Comparison of ENCODE assay signal across 1 cellular context in the genomic region with DNA sequence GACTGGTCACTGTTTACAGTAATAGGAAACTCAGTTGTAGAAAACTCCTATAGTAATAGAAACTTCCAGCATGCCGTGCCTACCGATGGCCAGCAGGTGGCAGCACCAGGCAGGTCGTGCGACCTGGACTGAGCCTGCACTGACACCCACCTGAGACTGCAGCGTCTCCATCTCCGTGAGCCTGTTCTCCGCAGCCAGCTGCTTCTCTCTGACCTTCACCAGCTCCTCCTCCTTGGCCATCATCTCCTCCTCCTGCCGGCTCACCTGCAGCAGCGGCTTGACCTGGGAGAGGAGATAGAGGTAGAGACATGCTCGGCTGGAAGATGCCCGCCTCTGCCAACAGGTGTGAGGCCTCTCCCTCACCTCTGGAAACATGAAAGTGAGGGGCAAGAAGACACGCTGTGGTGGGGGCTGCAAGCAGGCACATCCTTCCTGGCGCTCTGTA.
A peak's percentile ranks its signal among the peaks of the same experiment; 100 is the strongest.
TF ChIP-seq lines count a peak whose summit lies in the region.

No MANE protein-coding gene starts in this region.

TF ChIP-seq in GM12878, 131 proteins besides CTCF, POLR2A, EP300 and RAD21 (continued from another document and continues in another):
- TF ChIP-seq, protein P1, sequence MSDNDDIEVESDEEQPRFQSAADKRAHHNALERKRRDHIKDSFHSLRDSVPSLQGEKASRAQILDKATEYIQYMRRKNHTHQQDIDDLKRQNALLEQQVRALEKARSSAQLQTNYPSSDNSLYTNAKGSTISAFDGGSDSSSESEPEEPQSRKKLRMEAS (IDR thresholded peaks at IDR 0.05; ENCODE audit: low read depth, low read length), result no peak
- TF ChIP-seq TBL1XR1 (IDR thresholded peaks at IDR 0.05; ENCODE audit: low read depth, low read length) (no peak), ZNF622 (IDR thresholded peaks at IDR 0.05) (no peak), ESRRA (IDR thresholded peaks at IDR 0.05; ENCODE audit: low read length) (no peak), HDAC6 (IDR thresholded peaks at IDR 0.05; ENCODE audit: unreplicated experiment) (no peak), TARDBP (IDR thresholded peaks at IDR 0.05; ENCODE audit: borderline replicate concordance) (no peak), CBX5 (IDR thresholded peaks at IDR 0.05; ENCODE audit: low read depth) (no peak), NRF1 (conservative IDR thresholded peaks at IDR 0.05; ENCODE audit: low read depth, low read length) (no peak), MTA2 (IDR thresholded peaks at IDR 0.05; ENCODE audit: low read depth) (no peak), SMC3 (IDR thresholded peaks at IDR 0.05; ENCODE audit: borderline replicate concordance, low read length) (peak; percentile 97), SMAD1 (IDR thresholded peaks at IDR 0.05; ENCODE audit: low read depth, partially characterized antibody) (no peak), RB1 (IDR thresholded peaks at IDR 0.05; ENCODE audit: borderline replicate concordance) (no peak; the same call in 1 of the 2 replicates), ZNF207 (IDR thresholded peaks at IDR 0.05; ENCODE audit: borderline replicate concordance) (no peak), BMI1 (IDR thresholded peaks at IDR 0.05; ENCODE audit: borderline replicate concordance) (no peak), ZNF384 (IDR thresholded peaks at IDR 0.05; ENCODE audit: borderline replicate concordance, low read depth, low read length) (no peak), POLR2AphosphoS5 (IDR thresholded peaks at IDR 0.05; ENCODE audit: low read length) (no peak), ASH2L (IDR thresholded peaks at IDR 0.05; ENCODE audit: borderline replicate concordance, low read depth) (no peak), BRCA1 (IDR thresholded peaks at IDR 0.05; ENCODE audit: low read depth, low read length) (no peak), MXI1 (IDR thresholded peaks at IDR 0.05; ENCODE audit: low read depth, low read length) (no peak), ZNF217 (IDR thresholded peaks at IDR 0.05) (no peak), SIX5 (IDR thresholded peaks at IDR 0.05; ENCODE audit: low read depth, low read length, severe bottlenecking) (no peak), FOS (IDR thresholded peaks at IDR 0.05; ENCODE audit: borderline replicate concordance, extremely low read depth, insufficient read length) (no peak), SUPT20H (IDR thresholded peaks at IDR 0.05; ENCODE audit: borderline replicate concordance, control insufficient read depth, low read depth, low read length) (no peak), SPI1 (IDR thresholded peaks at IDR 0.05; ENCODE audit: borderline replicate concordance, insufficient read depth, low read depth, low read length) (no peak), FOXM1 (IDR thresholded peaks at IDR 0.05; ENCODE audit: low read depth, low read length) (peak; percentile 27; the same call in 1 of the 2 replicates), IRF4 (IDR thresholded peaks at IDR 0.05; ENCODE audit: low read depth, low read length) (0 out of 2 replicates have a peak, but pooled peaks have one; percentile 27), ZNF274 (IDR thresholded peaks at IDR 0.05; ENCODE audit: insufficient read depth, insufficient read length) (no peak), SMAD5 (IDR thresholded peaks at IDR 0.05; ENCODE audit: low read depth) (no peak), CBX3 (IDR thresholded peaks at IDR 0.05; ENCODE audit: borderline replicate concordance, low read depth) (no peak), SRF (IDR thresholded peaks at IDR 0.05; ENCODE audit: low read depth in 2 of 2, low read length in 2 of 2) (no peak), TCF3 (IDR thresholded peaks at IDR 0.05; ENCODE audit: borderline replicate concordance, insufficient read depth, low read depth, low read length) (no peak), DPF2 (IDR thresholded peaks at IDR 0.05) (no peak), MEF2A (IDR thresholded peaks at IDR 0.05; ENCODE audit: insufficient read depth, low read depth, low read length) (no peak), WRNIP1 (IDR thresholded peaks at IDR 0.05; ENCODE audit: borderline replicate concordance, low read depth, low read length) (0 out of 2 replicates have a peak, but pooled peaks have one; percentile 88), CHD1 (IDR thresholded peaks at IDR 0.05; ENCODE audit: low read depth, low read length) (no peak), EGR1 (IDR thresholded peaks at IDR 0.05; ENCODE audit: borderline replicate concordance in 1 of 2, low read depth in 2 of 2, low read length in 2 of 2) (no peak), RFX5 (IDR thresholded peaks at IDR 0.05; ENCODE audit: low read depth, low read length) (no peak)
- TF ChIP-seq, protein P2, sequence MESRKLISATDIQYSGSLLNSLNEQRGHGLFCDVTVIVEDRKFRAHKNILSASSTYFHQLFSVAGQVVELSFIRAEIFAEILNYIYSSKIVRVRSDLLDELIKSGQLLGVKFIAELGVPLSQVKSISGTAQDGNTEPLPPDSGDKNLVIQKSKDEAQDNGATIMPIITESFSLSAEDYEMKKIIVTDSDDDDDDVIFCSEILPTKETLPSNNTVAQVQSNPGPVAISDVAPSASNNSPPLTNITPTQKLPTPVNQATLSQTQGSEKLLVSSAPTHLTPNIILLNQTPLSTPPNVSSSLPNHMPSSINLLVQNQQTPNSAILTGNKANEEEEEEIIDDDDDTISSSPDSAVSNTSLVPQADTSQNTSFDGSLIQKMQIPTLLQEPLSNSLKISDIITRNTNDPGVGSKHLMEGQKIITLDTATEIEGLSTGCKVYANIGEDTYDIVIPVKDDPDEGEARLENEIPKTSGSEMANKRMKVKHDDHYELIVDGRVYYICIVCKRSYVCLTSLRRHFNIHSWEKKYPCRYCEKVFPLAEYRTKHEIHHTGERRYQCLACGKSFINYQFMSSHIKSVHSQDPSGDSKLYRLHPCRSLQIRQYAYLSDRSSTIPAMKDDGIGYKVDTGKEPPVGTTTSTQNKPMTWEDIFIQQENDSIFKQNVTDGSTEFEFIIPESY (IDR thresholded peaks at IDR 0.05), result no peak
- TF ChIP-seq, protein P3, sequence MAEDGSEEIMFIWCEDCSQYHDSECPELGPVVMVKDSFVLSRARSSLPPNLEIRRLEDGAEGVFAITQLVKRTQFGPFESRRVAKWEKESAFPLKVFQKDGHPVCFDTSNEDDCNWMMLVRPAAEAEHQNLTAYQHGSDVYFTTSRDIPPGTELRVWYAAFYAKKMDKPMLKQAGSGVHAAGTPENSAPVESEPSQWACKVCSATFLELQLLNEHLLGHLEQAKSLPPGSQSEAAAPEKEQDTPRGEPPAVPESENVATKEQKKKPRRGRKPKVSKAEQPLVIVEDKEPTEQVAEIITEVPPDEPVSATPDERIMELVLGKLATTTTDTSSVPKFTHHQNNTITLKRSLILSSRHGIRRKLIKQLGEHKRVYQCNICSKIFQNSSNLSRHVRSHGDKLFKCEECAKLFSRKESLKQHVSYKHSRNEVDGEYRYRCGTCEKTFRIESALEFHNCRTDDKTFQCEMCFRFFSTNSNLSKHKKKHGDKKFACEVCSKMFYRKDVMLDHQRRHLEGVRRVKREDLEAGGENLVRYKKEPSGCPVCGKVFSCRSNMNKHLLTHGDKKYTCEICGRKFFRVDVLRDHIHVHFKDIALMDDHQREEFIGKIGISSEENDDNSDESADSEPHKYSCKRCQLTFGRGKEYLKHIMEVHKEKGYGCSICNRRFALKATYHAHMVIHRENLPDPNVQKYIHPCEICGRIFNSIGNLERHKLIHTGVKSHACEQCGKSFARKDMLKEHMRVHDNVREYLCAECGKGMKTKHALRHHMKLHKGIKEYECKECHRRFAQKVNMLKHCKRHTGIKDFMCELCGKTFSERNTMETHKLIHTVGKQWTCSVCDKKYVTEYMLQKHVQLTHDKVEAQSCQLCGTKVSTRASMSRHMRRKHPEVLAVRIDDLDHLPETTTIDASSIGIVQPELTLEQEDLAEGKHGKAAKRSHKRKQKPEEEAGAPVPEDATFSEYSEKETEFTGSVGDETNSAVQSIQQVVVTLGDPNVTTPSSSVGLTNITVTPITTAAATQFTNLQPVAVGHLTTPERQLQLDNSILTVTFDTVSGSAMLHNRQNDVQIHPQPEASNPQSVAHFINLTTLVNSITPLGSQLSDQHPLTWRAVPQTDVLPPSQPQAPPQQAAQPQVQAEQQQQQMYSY (CRISPR knock-in tag; IDR thresholded peaks at IDR 0.05), result no peak
- TF ChIP-seq, protein P4, sequence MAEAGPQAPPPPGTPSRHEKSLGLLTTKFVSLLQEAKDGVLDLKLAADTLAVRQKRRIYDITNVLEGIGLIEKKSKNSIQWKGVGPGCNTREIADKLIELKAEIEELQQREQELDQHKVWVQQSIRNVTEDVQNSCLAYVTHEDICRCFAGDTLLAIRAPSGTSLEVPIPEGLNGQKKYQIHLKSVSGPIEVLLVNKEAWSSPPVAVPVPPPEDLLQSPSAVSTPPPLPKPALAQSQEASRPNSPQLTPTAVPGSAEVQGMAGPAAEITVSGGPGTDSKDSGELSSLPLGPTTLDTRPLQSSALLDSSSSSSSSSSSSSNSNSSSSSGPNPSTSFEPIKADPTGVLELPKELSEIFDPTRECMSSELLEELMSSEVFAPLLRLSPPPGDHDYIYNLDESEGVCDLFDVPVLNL (IDR thresholded peaks at IDR 0.05; ENCODE audit: low read depth, low read length), result no peak
- TF ChIP-seq, protein P5, sequence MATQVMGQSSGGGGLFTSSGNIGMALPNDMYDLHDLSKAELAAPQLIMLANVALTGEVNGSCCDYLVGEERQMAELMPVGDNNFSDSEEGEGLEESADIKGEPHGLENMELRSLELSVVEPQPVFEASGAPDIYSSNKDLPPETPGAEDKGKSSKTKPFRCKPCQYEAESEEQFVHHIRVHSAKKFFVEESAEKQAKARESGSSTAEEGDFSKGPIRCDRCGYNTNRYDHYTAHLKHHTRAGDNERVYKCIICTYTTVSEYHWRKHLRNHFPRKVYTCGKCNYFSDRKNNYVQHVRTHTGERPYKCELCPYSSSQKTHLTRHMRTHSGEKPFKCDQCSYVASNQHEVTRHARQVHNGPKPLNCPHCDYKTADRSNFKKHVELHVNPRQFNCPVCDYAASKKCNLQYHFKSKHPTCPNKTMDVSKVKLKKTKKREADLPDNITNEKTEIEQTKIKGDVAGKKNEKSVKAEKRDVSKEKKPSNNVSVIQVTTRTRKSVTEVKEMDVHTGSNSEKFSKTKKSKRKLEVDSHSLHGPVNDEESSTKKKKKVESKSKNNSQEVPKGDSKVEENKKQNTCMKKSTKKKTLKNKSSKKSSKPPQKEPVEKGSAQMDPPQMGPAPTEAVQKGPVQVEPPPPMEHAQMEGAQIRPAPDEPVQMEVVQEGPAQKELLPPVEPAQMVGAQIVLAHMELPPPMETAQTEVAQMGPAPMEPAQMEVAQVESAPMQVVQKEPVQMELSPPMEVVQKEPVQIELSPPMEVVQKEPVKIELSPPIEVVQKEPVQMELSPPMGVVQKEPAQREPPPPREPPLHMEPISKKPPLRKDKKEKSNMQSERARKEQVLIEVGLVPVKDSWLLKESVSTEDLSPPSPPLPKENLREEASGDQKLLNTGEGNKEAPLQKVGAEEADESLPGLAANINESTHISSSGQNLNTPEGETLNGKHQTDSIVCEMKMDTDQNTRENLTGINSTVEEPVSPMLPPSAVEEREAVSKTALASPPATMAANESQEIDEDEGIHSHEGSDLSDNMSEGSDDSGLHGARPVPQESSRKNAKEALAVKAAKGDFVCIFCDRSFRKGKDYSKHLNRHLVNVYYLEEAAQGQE (IDR thresholded peaks at IDR 0.05; ENCODE audit: low read depth, low read length), result no peak
- TF ChIP-seq, protein P6, sequence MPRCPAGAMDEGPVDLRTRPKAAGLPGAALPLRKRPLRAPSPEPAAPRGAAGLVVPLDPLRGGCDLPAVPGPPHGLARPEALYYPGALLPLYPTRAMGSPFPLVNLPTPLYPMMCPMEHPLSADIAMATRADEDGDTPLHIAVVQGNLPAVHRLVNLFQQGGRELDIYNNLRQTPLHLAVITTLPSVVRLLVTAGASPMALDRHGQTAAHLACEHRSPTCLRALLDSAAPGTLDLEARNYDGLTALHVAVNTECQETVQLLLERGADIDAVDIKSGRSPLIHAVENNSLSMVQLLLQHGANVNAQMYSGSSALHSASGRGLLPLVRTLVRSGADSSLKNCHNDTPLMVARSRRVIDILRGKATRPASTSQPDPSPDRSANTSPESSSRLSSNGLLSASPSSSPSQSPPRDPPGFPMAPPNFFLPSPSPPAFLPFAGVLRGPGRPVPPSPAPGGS (IDR thresholded peaks at IDR 0.05; ENCODE audit: borderline replicate concordance, insufficient read depth, low read depth, low read length, poor library complexity, severe bottlenecking), result no peak
- TF ChIP-seq, protein P7, sequence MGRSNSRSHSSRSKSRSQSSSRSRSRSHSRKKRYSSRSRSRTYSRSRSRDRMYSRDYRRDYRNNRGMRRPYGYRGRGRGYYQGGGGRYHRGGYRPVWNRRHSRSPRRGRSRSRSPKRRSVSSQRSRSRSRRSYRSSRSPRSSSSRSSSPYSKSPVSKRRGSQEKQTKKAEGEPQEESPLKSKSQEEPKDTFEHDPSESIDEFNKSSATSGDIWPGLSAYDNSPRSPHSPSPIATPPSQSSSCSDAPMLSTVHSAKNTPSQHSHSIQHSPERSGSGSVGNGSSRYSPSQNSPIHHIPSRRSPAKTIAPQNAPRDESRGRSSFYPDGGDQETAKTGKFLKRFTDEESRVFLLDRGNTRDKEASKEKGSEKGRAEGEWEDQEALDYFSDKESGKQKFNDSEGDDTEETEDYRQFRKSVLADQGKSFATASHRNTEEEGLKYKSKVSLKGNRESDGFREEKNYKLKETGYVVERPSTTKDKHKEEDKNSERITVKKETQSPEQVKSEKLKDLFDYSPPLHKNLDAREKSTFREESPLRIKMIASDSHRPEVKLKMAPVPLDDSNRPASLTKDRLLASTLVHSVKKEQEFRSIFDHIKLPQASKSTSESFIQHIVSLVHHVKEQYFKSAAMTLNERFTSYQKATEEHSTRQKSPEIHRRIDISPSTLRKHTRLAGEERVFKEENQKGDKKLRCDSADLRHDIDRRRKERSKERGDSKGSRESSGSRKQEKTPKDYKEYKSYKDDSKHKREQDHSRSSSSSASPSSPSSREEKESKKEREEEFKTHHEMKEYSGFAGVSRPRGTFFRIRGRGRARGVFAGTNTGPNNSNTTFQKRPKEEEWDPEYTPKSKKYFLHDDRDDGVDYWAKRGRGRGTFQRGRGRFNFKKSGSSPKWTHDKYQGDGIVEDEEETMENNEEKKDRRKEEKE (IDR thresholded peaks at IDR 0.05), result no peak
- TF ChIP-seq, protein P8, sequence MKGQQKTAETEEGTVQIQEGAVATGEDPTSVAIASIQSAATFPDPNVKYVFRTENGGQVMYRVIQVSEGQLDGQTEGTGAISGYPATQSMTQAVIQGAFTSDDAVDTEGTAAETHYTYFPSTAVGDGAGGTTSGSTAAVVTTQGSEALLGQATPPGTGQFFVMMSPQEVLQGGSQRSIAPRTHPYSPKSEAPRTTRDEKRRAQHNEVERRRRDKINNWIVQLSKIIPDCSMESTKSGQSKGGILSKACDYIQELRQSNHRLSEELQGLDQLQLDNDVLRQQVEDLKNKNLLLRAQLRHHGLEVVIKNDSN (IDR thresholded peaks at IDR 0.05; ENCODE audit: borderline replicate concordance, extremely low read length, insufficient read depth, low read depth, low read length), result no peak
